ENCODE assay signal across 17 cellular contexts in genomic region chr17:4313482-4314114, GRCh38. TPM values are rescaled to one million over a fixed set of nuclear protein-coding genes. Genes with fewer than 3 reads are reported as not detected.
A peak's percentile ranks its signal among the peaks of the same experiment; 100 is the strongest.
DNase-seq lines count a peak whose midpoint lies in the region; ATAC-seq and TF ChIP-seq lines count a peak whose summit lies in the region.
"Had no signal": no experiment of that assay in that cellular context is flagged by ENCODE, and none has a peak within 500 bp of the region (broad histone marks: within the 10 kb centered on the region; RNA-seq: fewer than 3 reads in every experiment).

No MANE protein-coding gene starts in this region.

- no peak overlapping the region for H3K4ac ChIP-seq in IMR-90 (ENCODE audit: low read depth, low read length)

- peaks cover 89% of the 10 kb centered on the region for H3K79me2 ChIP-seq in ACC112 (ENCODE audit: control insufficient read depth, insufficient read depth, low read length, unreplicated experiment)

- H3K23ac ChIP-seq in IMR-90 (ENCODE audit: low read depth, low read length) = no peak overlapping the region

- H2BK120ac ChIP-seq in IMR-90 (ENCODE audit: low read depth, low read length) = no peak overlapping the region

- in situ Hi-C loops in IMR-90 (cut with MboI; ENCODE audit: low sequenced_read_pairs) = no loop called here
- in situ Hi-C loops in GM13977 (cut with MboI; ENCODE audit: low pct_unique_long_range_greater_than_20kb, low sequenced_read_pairs, unreplicated experiment) = no loop called here

- no peak overlapping the region for H2BK20ac ChIP-seq in IMR-90 (ENCODE audit: low read depth, low read length)

- no peak overlapping the region for H3K56ac ChIP-seq in IMR-90 (ENCODE audit: extremely low read depth, insufficient read depth, low read length)

- H3K4me2 ChIP-seq in IMR-90 (ENCODE audit: low read depth, low read length) = peak overlapping the region; percentile 51

- H3K9me1 ChIP-seq in IMR-90 (ENCODE audit: insufficient read depth, low read length) = peaks cover 8% of the 10 kb centered on the region; the same call in 1 of the 2 replicates

- TF ChIP-seq CTCF in IMR-90 (conservative IDR thresholded peaks at IDR 0.05; ENCODE audit: low read depth, low read length) (no peak), GM13977 (IDR thresholded peaks at IDR 0.05; ENCODE audit: extremely low read depth, insufficient read depth, missing control alignments) (no peak)

- H3K14ac ChIP-seq in IMR-90 (replicated peaks; ENCODE audit: low read depth, low read length) = no peak overlapping the region

- H2BK5ac ChIP-seq in IMR-90 (ENCODE audit: low read depth, low read length, poor library complexity, severe bottlenecking) = no peak overlapping the region

- no peak overlapping the region for H3K9ac ChIP-seq in IMR-90 (ENCODE audit: low read depth, low read length)

- H3K4me3 Mint-ChIP-seq in natural killer cell treated with Interleukin-12 subunit alpha and Interleukin-12 subunit beta and Interleukin-15 and Interleukin-18, amount 100 ng/mL, for 72 hours = no peak overlapping the region
- H3K4me3 Mint-ChIP-seq: activated CD8-positive, alpha-beta memory T cell treated with anti-CD3 and anti-CD28 coated beads, Interleukin-2, amount 10 ng/mL, durations not matched to agents 7 days and 5 days; T-helper 1 cell treated with Interleukin-12 subunit alpha and Interleukin-12 subunit beta and Interleukin-4 antibody, amounts not matched to agents 30 μg/mL and 1 μg/mL, for 36 hours had no signal

- peaks cover 91% of the 10 kb centered on the region for H4K20me1 ChIP-seq in IMR-90 (ENCODE audit: insufficient read depth, low read length)

- H3K27me3 Mint-ChIP-seq in natural killer cell treated with Interleukin-12 subunit alpha and Interleukin-12 subunit beta and Interleukin-15 and Interleukin-18, amount 100 ng/mL, for 72 hours = no peaks in the 10 kb centered on the region
- H3K27me3 Mint-ChIP-seq: activated CD8-positive, alpha-beta memory T cell treated with anti-CD3 and anti-CD28 coated beads, Interleukin-2, amount 10 ng/mL, durations not matched to agents 7 days and 5 days had no signal

- DNase-seq in IMR-90 (no peak), HK-2 (ENCODE audit: unreplicated experiment) (no peak), GM13977 (ENCODE audit: low spot score) (no peak), cerebellum (ENCODE audit: low spot score) (no peak)
- DNase-seq in natural killer cell treated with Interleukin-12 subunit alpha and Interleukin-12 subunit beta and Interleukin-15 and Interleukin-18, amount 100 ng/mL, for 72 hours (ENCODE audit: low spot score) = no peak
- DNase-seq: activated CD8-positive, alpha-beta memory T cell treated with anti-CD3 and anti-CD28 coated beads, Interleukin-2, amount 10 ng/mL, durations not matched to agents 7 days and 5 days; C1 segment of cervical spinal cord; erythroblast; islet precursor cell; occipital lobe; stimulated activated CD4-positive, alpha-beta T cell treated with anti-CD3 and anti-CD28 coated beads, Interleukin-4, amount 100 ng/mL, for 24 hours; thyroid gland had no signal

- ATAC-seq in IMR-90 (ENCODE audit: low read depth) (peak; percentile 36; the same call in 1 of the 2 replicates), esophagus mucosa (peak; percentile 41), HG02870 (IDR thresholded peaks at IDR 0.05; ENCODE audit: unreplicated experiment) (no peak)
- ATAC-seq in natural killer cell treated with Interleukin-12 subunit alpha and Interleukin-12 subunit beta and Interleukin-15 and Interleukin-18, amount 100 ng/mL, for 72 hours = no peak
- ATAC-seq: activated CD8-positive, alpha-beta memory T cell treated with anti-CD3 and anti-CD28 coated beads, Interleukin-2, amount 10 ng/mL, durations not matched to agents 7 days and 5 days had no signal

- TF ChIP-seq POLR2A in IMR-90 (IDR thresholded peaks at IDR 0.05; ENCODE audit: low read depth, low read length) = no peak

- H3K9me3 ChIP-seq in IMR-90 (ENCODE audit: control insufficient read depth, insufficient read depth, low read length) = no peaks in the 10 kb centered on the region
- H3K9me3 ChIP-seq: thyroid gland had no signal

- H3K27me3 ChIP-seq in ACC112 (ENCODE audit: insufficient read depth, low read length) (no peaks in the 10 kb centered on the region), IMR-90 (ENCODE audit: control insufficient read depth, insufficient read depth, low read length) (no peaks in the 10 kb centered on the region)
- H3K27me3 ChIP-seq: thyroid gland had no signal

- CTCF ChIA-PET in IMR-90 (lab: Yijun Ruan, JAX) = no interaction called here

- H3K27ac ChIP-seq in ACC112 (ENCODE audit: low read depth, low read length) (peak overlapping the region; percentile 52; the same call in 1 of the 2 replicates), IMR-90 (ENCODE audit: insufficient read depth, low read length) (no peak overlapping the region)
- H3K27ac ChIP-seq: thyroid gland had no signal

- H3K27ac Mint-ChIP-seq in natural killer cell treated with Interleukin-12 subunit alpha and Interleukin-12 subunit beta and Interleukin-15 and Interleukin-18, amount 100 ng/mL, for 72 hours = peak overlapping the region; percentile 26 to 29
- H3K27ac Mint-ChIP-seq: activated CD8-positive, alpha-beta memory T cell treated with anti-CD3 and anti-CD28 coated beads, Interleukin-2, amount 10 ng/mL, durations not matched to agents 7 days and 5 days; T-helper 1 cell treated with Interleukin-12 subunit alpha and Interleukin-12 subunit beta and Interleukin-4 antibody, amounts not matched to agents 30 μg/mL and 1 μg/mL, for 36 hours had no signal

- H2BK15ac ChIP-seq in IMR-90 (ENCODE audit: low read depth, low read length) = no peak overlapping the region

- intact Hi-C loops in IMR-90 (cut with micrococcal nuclease) = no loop called here

- peaks cover 32 to 85% of the 10 kb centered on the region in 2 experiments for H3K79me1 ChIP-seq in IMR-90 (ENCODE audit: low read depth in 1 of 2, low read length in 2 of 2)

- H3K4me3 ChIP-seq in ACC112 (ENCODE audit: low read depth, low read length) (peak overlapping the region; percentile 70), IMR-90 (ENCODE audit: insufficient read depth, low read depth, low read length) (no peak overlapping the region)
- H3K4me3 ChIP-seq: HAP-1, thyroid gland had no signal

- no peak overlapping the region for H4K8ac ChIP-seq in IMR-90 (ENCODE audit: low read depth in 2 of 2, low read length in 2 of 2)

- H3K36me3 Mint-ChIP-seq in natural killer cell treated with Interleukin-12 subunit alpha and Interleukin-12 subunit beta and Interleukin-15 and Interleukin-18, amount 100 ng/mL, for 72 hours = no peaks in the 10 kb centered on the region

- no peaks in the 10 kb centered on the region for H3K36me3 ChIP-seq in ACC112 (ENCODE audit: insufficient read depth, low read length)
- H3K36me3 ChIP-seq in IMR-90 (ENCODE audit: control insufficient read depth, insufficient read depth, low read length) = no peaks in the 10 kb centered on the region
- H3K36me3 ChIP-seq: thyroid gland had no signal

- dilution Hi-C loops in IMR-90 (cut with HindIII; ENCODE audit: low sequenced_read_pairs, unreplicated experiment) = no loop called here

- H3K4me1 ChIP-seq in ACC112 (ENCODE audit: control insufficient read depth, insufficient read depth, low read length, unreplicated experiment) = peaks cover 41% of the 10 kb centered on the region
- H3K4me1 ChIP-seq in IMR-90 (ENCODE audit: control insufficient read depth, insufficient read depth, low read length) = peaks cover 9% of the 10 kb centered on the region

- H3K18ac ChIP-seq in IMR-90 (ENCODE audit: low read depth, low read length) = no peak overlapping the region

- H3K4me1 Mint-ChIP-seq in natural killer cell treated with Interleukin-12 subunit alpha and Interleukin-12 subunit beta and Interleukin-15 and Interleukin-18, amount 100 ng/mL, for 72 hours (ENCODE audit: low read depth in 2 of 2) = peaks cover 46 to 52% of the 10 kb centered on the region in 2 donors

- no TSS peak for BruUV-seq in IMR-90 (replicated peaks; lab: Mats Ljungman, UMichigan)

- WGBS in IMR-90 (ENCODE audit: extremely low coverage in 2 of 2, insufficient read length in 1 of 2), 2 experiments = no CpG with 5 or more reads among the region's 7 CpGs

- H4K5ac ChIP-seq in IMR-90 (ENCODE audit: low read depth, low read length) = no peak overlapping the region

- no peaks in the 10 kb centered on the region for H3K9me3 Mint-ChIP-seq in natural killer cell treated with Interleukin-12 subunit alpha and Interleukin-12 subunit beta and Interleukin-15 and Interleukin-18, amount 100 ng/mL, for 72 hours
- H3K9me3 Mint-ChIP-seq: T-helper 1 cell treated with Interleukin-12 subunit alpha and Interleukin-12 subunit beta and Interleukin-4 antibody, amounts not matched to agents 30 μg/mL and 1 μg/mL, for 36 hours had no signal

- H2AK5ac ChIP-seq in IMR-90 (ENCODE audit: low read depth, low read length) = no peak overlapping the region

- no peak overlapping the region for H2AK9ac ChIP-seq in IMR-90 (replicated peaks; ENCODE audit: low read depth, low read length, poor library complexity)

- no peak for TF ChIP-seq RAD21 in IMR-90 (IDR thresholded peaks at IDR 0.05; ENCODE audit: low read length)

- H4K91ac ChIP-seq in IMR-90 (ENCODE audit: insufficient read depth, low read depth, low read length) = no peak overlapping the region

- H2AFZ ChIP-seq in ACC112 (ENCODE audit: low read length, unreplicated experiment) (peak overlapping the region; percentile 78), IMR-90 (replicated peaks; ENCODE audit: low read length, poor library complexity) (no peak overlapping the region)

- POLR2A ChIA-PET in IMR-90 (lab: Charles Lee; ENCODE audit: unreplicated experiment) = no interaction called here

RNA-seq across cellular contexts. Expression of gene ANKFY1, which starts 49.8 kb away (rescaled TPM):
- total RNA-seq in IMR-90 (2012; rRNA removed) (43.9 and 48.9 TPM in 2 replicates), esophagus mucosa (31.6 TPM), cerebellum (70.9 TPM)
- polyA plus RNA-seq in IMR-90 (2012; rRNA removed) = 30.7 and 32.3 TPM in 2 replicates
- 13.0 and 15.9 TPM in 2 replicates for polyA plus RNA-seq in IMR-90 (2012; cell fraction: cytosol; rRNA removed)
- 75.6 and 82.9 TPM in 2 replicates for polyA plus RNA-seq in IMR-90 (2012; cell fraction: nucleus; rRNA removed; ENCODE audit: low replicate concordance)
- total RNA-seq in natural killer cell treated with Interleukin-12 subunit alpha and Interleukin-12 subunit beta and Interleukin-15 and Interleukin-18, amount 100 ng/mL, for 72 hours = 100 to 1,000 TPM in 1 of 2 donors, 10 to 100 TPM in 1; 67.6 to 107 TPM

RNA-seq across cellular contexts. Expression of gene UBE2G1, which starts 52.9 kb away (rescaled TPM):
- 26.3 and 37.5 TPM in 2 replicates for total RNA-seq in IMR-90 (2012; rRNA removed)
- polyA plus RNA-seq in IMR-90 (2012; rRNA removed) = 26.6 and 28.9 TPM in 2 replicates
- 9.0 and 16.1 TPM in 2 replicates for polyA plus RNA-seq in IMR-90 (2012; cell fraction: cytosol; rRNA removed)
- polyA plus RNA-seq in IMR-90 (2012; cell fraction: nucleus; rRNA removed; ENCODE audit: low replicate concordance) = 8.5 and 16.7 TPM in 2 replicates
- total RNA-seq in esophagus mucosa = 93.4 TPM
- 10 to 100 TPM; 55.3 to 82.5 TPM for total RNA-seq in natural killer cell treated with Interleukin-12 subunit alpha and Interleukin-12 subunit beta and Interleukin-15 and Interleukin-18, amount 100 ng/mL, for 72 hours
- 52.4 TPM for total RNA-seq in cerebellum

Comparison
In these comparisons a context has a peak if more than half of its experiments do, and no peak if none do; other contexts are left out.
1. ATAC-seq: peak in IMR-90 (single experiment) and esophagus mucosa (single experiment); none in natural killer cell treated with Interleukin-12 subunit alpha and Interleukin-12 subunit beta and Interleukin-15 and Interleukin-18, amount 100 ng/mL, for 72 hours (0 of 2) and HG02870 (single experiment).